ENCODE assay signal across 8 cellular contexts in genomic region chr3:10292505-10293419, GRCh38.
A peak's percentile ranks its signal among the peaks of the same experiment; 100 is the strongest.
DNase-seq lines count a peak whose midpoint lies in the region; ATAC-seq and TF ChIP-seq lines count a peak whose summit lies in the region.

Gene GHRL (minus strand): TSS chr3:10292947. CDS start chr3:10290180, 2,767 bp downstream.

- no peak for TF ChIP-seq CTCF in brain microvascular endothelial cell (IDR thresholded peaks at IDR 0.05; ENCODE audit: low read depth, low read length, missing control alignments)

- peaks cover 24% of the 10 kb centered on the region for H3K36me3 ChIP-seq in brain microvascular endothelial cell (replicated peaks)

- no peaks in the 10 kb centered on the region for H3K27me3 ChIP-seq in brain microvascular endothelial cell (replicated peaks)

- H3K27ac ChIP-seq in brain microvascular endothelial cell: no peak within 1 kb of the TSS

- in situ Hi-C loops in brain microvascular endothelial cell (cut with HindIII; ENCODE audit: low pct_ligation_motif_present, low sequenced_read_pairs): no loop called here

- peak; percentile 77 for DNase-seq in CD1c-positive myeloid dendritic cell (ENCODE audit: extremely low spot score)
- DNase-seq in GM19238 (ENCODE audit: insufficient read length, low spot score): peak; percentile 68
- DNase-seq in brain microvascular endothelial cell: peak; percentile 58
- DNase-seq in DMS114 treated with DMSO at 0.1 percent for 48 hours (lab: John Stamatoyannopoulos, UW; ENCODE audit: unreplicated experiment): no peak
- DNase-seq in DMS79 (lab: John Stamatoyannopoulos, UW): no peak
- DNase-seq in DMS53 treated with DMSO at 0.1 percent for 48 hours (lab: John Stamatoyannopoulos, UW; ENCODE audit: unreplicated experiment): no peak
- no peak for DNase-seq in NCI-H748 treated with DMSO at 0.1 percent for 48 hours (lab: John Stamatoyannopoulos, UW)

- H3K4me3 ChIP-seq in brain microvascular endothelial cell (ENCODE audit: low read depth, low read length): no peak within 1 kb of the TSS

- ATAC-seq in HG03342 (IDR thresholded peaks at IDR 0.05; ENCODE audit: unreplicated experiment): peak; percentile 87

Comparison
In these comparisons a context has a peak if more than half of its experiments do, and no peak if none do; other contexts are left out.
1. DNase-seq: peak in CD1c-positive myeloid dendritic cell (single experiment), GM19238 (single experiment) and brain microvascular endothelial cell (single experiment); none in DMS114 treated with DMSO at 0.1 percent for 48 hours (single experiment), DMS79 (single experiment), DMS53 treated with DMSO at 0.1 percent for 48 hours (single experiment) and NCI-H748 treated with DMSO at 0.1 percent for 48 hours (single experiment).